14 cellular contexts compared by ENCODE assay signal in genomic region chr13:109196896-109197295, GRCh38.
DNase-seq lines count a peak whose midpoint lies in the region; ATAC-seq and TF ChIP-seq lines count a peak whose summit lies in the region.
"Had no signal": no experiment of that assay in that cellular context is flagged by ENCODE, and none has a peak within 500 bp of the region (broad histone marks: within the 10 kb centered on the region; RNA-seq: fewer than 3 reads in every experiment).

No MANE protein-coding gene starts in this region.

- H3K27me3 Mint-ChIP-seq in endothelial cell (ENCODE audit: unreplicated experiment) (peaks cover 1% of the 10 kb centered on the region), progenitor cell of endocrine pancreas (no peaks in the 10 kb centered on the region)

- H3K4me3 Mint-ChIP-seq in endothelial cell (ENCODE audit: unreplicated experiment) (no peak overlapping the region), progenitor cell of endocrine pancreas (ENCODE audit: low read depth) (no peak overlapping the region)
- H3K4me3 Mint-ChIP-seq: activated naive CD8-positive, alpha-beta T cell treated with anti-CD3 and anti-CD28 coated beads for 36 hours; T-helper 1 cell treated with Interleukin-12 subunit alpha and Interleukin-12 subunit beta and Interleukin-4 antibody, amounts not matched to agents 30 μg/mL and 1 μg/mL, for 36 hours had no signal

- DNase-seq in NCI-H82 treated with DMSO at 0.1 percent for 48 hours (lab: John Stamatoyannopoulos, UW; ENCODE audit: unreplicated experiment) (peak; percentile 10), endothelial cell (ENCODE audit: low spot score) (peak; percentile 13), progenitor cell of endocrine pancreas (ENCODE audit: low spot score, unreplicated experiment) (no peak), retina (no peak), UCSD-AML1 (lab: John Stamatoyannopoulos, UW; ENCODE audit: unreplicated experiment) (no peak)
- DNase-seq: activated CD4-positive, alpha-beta T cell treated with anti-CD3 and anti-CD28 coated beads for 4 hours; activated naive CD8-positive, alpha-beta T cell treated with anti-CD3 and anti-CD28 coated beads for 36 hours; C1 segment of cervical spinal cord; cerebellar nuclear complex; NCI-H1417; stimulated activated CD4-positive, alpha-beta T cell treated with anti-CD3 and anti-CD28 coated beads, Interleukin-15, amount 100 ng/mL, for 24 hours had no signal

- H3K9me3 Mint-ChIP-seq in endothelial cell (ENCODE audit: unreplicated experiment) (no peaks in the 10 kb centered on the region), progenitor cell of endocrine pancreas (ENCODE audit: low read depth) (no peaks in the 10 kb centered on the region)
- H3K9me3 Mint-ChIP-seq: activated naive CD8-positive, alpha-beta T cell treated with anti-CD3 and anti-CD28 coated beads for 36 hours; T-helper 1 cell treated with Interleukin-12 subunit alpha and Interleukin-12 subunit beta and Interleukin-4 antibody, amounts not matched to agents 30 μg/mL and 1 μg/mL, for 36 hours had no signal

- ATAC-seq in HG02852 (IDR thresholded peaks at IDR 0.05; ENCODE audit: unreplicated experiment), result no peak

- H3K9ac ChIP-seq in ES-I3 (ENCODE audit: low read depth, low read length), result peak overlapping the region; percentile 24; the same call in 1 of the 2 replicates

- H3K36me3 Mint-ChIP-seq in endothelial cell (ENCODE audit: low read depth, unreplicated experiment), result no peaks in the 10 kb centered on the region
- no peaks in the 10 kb centered on the region for H3K36me3 Mint-ChIP-seq in progenitor cell of endocrine pancreas (ENCODE audit: insufficient read depth)
- H3K36me3 Mint-ChIP-seq: activated naive CD8-positive, alpha-beta T cell treated with anti-CD3 and anti-CD28 coated beads for 36 hours had no signal

- H3K4me1 ChIP-seq in ES-I3 (ENCODE audit: insufficient read depth, low read length), result peaks cover 43% of the 10 kb centered on the region

- H3K4me1 Mint-ChIP-seq in endothelial cell (ENCODE audit: unreplicated experiment) (no peaks in the 10 kb centered on the region), progenitor cell of endocrine pancreas (ENCODE audit: low read depth) (no peaks in the 10 kb centered on the region)
- H3K4me1 Mint-ChIP-seq: activated naive CD8-positive, alpha-beta T cell treated with anti-CD3 and anti-CD28 coated beads for 36 hours had no signal

- H3K36me3 ChIP-seq in ES-I3 (ENCODE audit: insufficient read depth, low read length), result no peaks in the 10 kb centered on the region

- H3K27ac Mint-ChIP-seq in endothelial cell (ENCODE audit: unreplicated experiment), result no peak overlapping the region
- no peak overlapping the region for H3K27ac Mint-ChIP-seq in progenitor cell of endocrine pancreas
- H3K27ac Mint-ChIP-seq: activated naive CD8-positive, alpha-beta T cell treated with anti-CD3 and anti-CD28 coated beads for 36 hours; T-helper 1 cell treated with Interleukin-12 subunit alpha and Interleukin-12 subunit beta and Interleukin-4 antibody, amounts not matched to agents 30 μg/mL and 1 μg/mL, for 36 hours had no signal

- TF ChIP-seq CTCF in endothelial cell (IDR thresholded peaks at IDR 0.05; ENCODE audit: unreplicated experiment) (peak; percentile 56), progenitor cell of endocrine pancreas (IDR thresholded peaks at IDR 0.05; ENCODE audit: unreplicated experiment) (peak; percentile 44)

- no peaks in the 10 kb centered on the region for H3K9me3 ChIP-seq in ES-I3 (ENCODE audit: control insufficient read depth, insufficient read depth, low read length)

Comparison
In these comparisons a context has a peak if more than half of its experiments do, and no peak if none do; other contexts are left out.
1. DNase-seq: peak in NCI-H82 treated with DMSO at 0.1 percent for 48 hours (single experiment) and endothelial cell (single experiment); none in progenitor cell of endocrine pancreas (single experiment), retina (single experiment) and UCSD-AML1 (single experiment).